In the genomic region with DNA sequence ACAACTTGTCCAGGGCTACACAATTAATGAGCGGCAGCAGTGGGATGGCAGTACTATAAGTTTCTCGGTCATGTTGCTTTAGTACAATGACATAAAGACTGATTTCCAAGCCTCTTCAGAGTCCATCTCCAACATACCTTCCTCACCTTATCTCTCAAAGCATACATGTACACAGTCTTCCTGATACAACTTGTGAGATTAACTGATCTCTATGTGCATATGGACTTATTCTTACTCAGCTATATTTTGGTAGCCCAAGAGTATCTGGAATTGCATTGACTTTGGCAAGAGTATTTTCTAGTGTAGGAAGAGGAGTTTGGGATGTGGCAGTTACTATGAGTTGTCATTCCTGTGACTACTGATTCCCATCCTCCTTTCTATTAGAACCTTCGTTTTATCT, we compare ENCODE assay signal across 28 cellular contexts.
"Had no signal": no experiment of that assay in that cellular context is flagged by ENCODE, and none has a peak within 500 bp of the region (broad histone marks: within the 10 kb centered on the region; RNA-seq: fewer than 3 reads in every experiment).

No MANE protein-coding gene starts in this region.

- H3K4me2 ChIP-seq: hepatocyte had no signal

- H3K4me3 ChIP-seq: colonic mucosa, coronary artery, dorsolateral prefrontal cortex, esophagus muscularis mucosa, esophagus squamous epithelium, gastrocnemius medialis, gastroesophageal sphincter, heart left ventricle, heart right ventricle, hepatocyte had no signal

- H2AFZ ChIP-seq: hepatocyte had no signal

- H3K4me1 ChIP-seq: colonic mucosa, esophagus muscularis mucosa, esophagus squamous epithelium, foreskin keratinocyte, gastrocnemius medialis, gastroesophageal sphincter, heart left ventricle, heart right ventricle had no signal

- H3K36me3 ChIP-seq: colonic mucosa, esophagus muscularis mucosa, esophagus squamous epithelium, gastrocnemius medialis, gastroesophageal sphincter, heart left ventricle, heart right ventricle had no signal

- FAIRE-seq: colon, endometrium, endothelial cell of umbilical vein, frontal cortex had no signal

- H3K27ac ChIP-seq: colonic mucosa, coronary artery, dorsolateral prefrontal cortex, epithelial cell of prostate, esophagus muscularis mucosa, esophagus squamous epithelium, foreskin keratinocyte, gastrocnemius medialis, gastroesophageal sphincter, heart left ventricle, heart right ventricle, hepatocyte had no signal

- ATAC-seq: effector memory CD8-positive, alpha-beta T cell; esophagus mucosa; foreskin keratinocyte; gastrocnemius medialis; gastroesophageal sphincter; heart left ventricle; heart right ventricle had no signal

- H3K27me3 ChIP-seq: colonic mucosa, esophagus muscularis mucosa, esophagus squamous epithelium, foreskin keratinocyte, gastrocnemius medialis, gastroesophageal sphincter, heart left ventricle, heart right ventricle, hepatocyte had no signal

- H3K79me2 ChIP-seq: hepatocyte had no signal

- H3K9me3 ChIP-seq: colonic mucosa, esophagus muscularis mucosa, esophagus squamous epithelium, gastrocnemius medialis, gastroesophageal sphincter, heart left ventricle, heart right ventricle had no signal

- DNase-seq: colonic mucosa; cortex of kidney; dermis blood vessel endothelial cell; dorsolateral prefrontal cortex; effector CD4-positive, alpha-beta T cell; effector CD8-positive, alpha-beta T cell; effector memory CD4-positive, alpha-beta T cell; effector memory CD8-positive, alpha-beta T cell; endodermal cell; esophagus squamous epithelium; foreskin fibroblast; foreskin keratinocyte; foreskin melanocyte; gastrocnemius medialis; glutamatergic neuron; head of caudate nucleus; heart left ventricle; heart right ventricle had no signal
